Comparison of ENCODE assay signal across 28 cellular contexts in the genomic region with DNA sequence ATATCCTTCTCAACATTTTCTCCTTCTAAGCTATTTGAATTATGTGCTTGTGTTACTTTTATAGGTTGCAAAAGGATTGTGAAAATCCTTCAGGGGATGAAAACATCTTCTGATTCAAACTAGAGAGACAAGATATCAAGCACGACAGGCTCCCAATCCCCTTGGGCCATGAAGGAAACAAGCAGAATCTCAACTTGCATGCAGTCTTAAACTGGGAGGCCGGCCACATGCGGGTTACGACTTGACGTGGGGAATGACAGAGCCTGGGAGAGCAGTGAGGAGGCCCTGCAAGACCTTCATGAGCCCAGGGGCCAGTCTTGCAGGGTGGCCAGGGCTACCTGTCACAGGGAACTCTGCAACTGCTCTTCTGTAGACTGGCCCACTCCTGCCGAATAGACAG.
"Had no signal": no experiment of that assay in that cellular context is flagged by ENCODE, and none has a peak within 500 bp of the region (broad histone marks: within the 10 kb centered on the region; RNA-seq: fewer than 3 reads in every experiment).

No MANE protein-coding gene starts in this region.

- H2AFZ ChIP-seq: neural progenitor cell had no signal

- H3K36me3 Mint-ChIP-seq: mesothelial cell of epicardium; naive B cell; natural killer cell treated with Interleukin-12 subunit alpha and Interleukin-12 subunit beta and Interleukin-15 and Interleukin-18, amount 100 ng/mL, for 72 hours; neural progenitor cell; type B pancreatic cell had no signal

- H3K9me3 ChIP-seq: gastroesophageal sphincter, heart right ventricle, mucosa of descending colon, prostate gland, right atrium auricular region, stomach, thyroid gland had no signal

- H3K27ac Mint-ChIP-seq: effector memory CD8-positive, alpha-beta T cell; mesothelial cell of epicardium; naive B cell; natural killer cell treated with Interleukin-12 subunit alpha and Interleukin-12 subunit beta and Interleukin-15 and Interleukin-18, amount 100 ng/mL, for 72 hours; neural progenitor cell; type B pancreatic cell had no signal

- DNase-seq: cerebellar nuclear complex; cortex of kidney; effector memory CD8-positive, alpha-beta T cell; heart right ventricle; hypothalamus; kidney; mesenchymal stem cell; mucosa of descending colon; naive B cell; stimulated activated CD4-positive, alpha-beta T cell treated with anti-CD3 and anti-CD28 coated beads, Interleukin-12 subunit alpha, Interleukin-12 subunit beta, amount 100 ng/mL, for 4 hours; stimulated activated CD4-positive, alpha-beta T cell treated with anti-CD3 and anti-CD28 coated beads, Interleukin-1b, Interleukin-23, amount 100 ng/mL, for 48 hours; stimulated activated CD4-positive, alpha-beta T cell treated with anti-CD3 and anti-CD28 coated beads, Interleukin-4, amount 100 ng/mL, for 1 hour; stimulated activated CD8-positive, alpha-beta memory T cell treated with anti-CD3 and anti-CD28 coated beads, Interleukin-4, amount 100 ng/mL, for 48 hours; stimulated activated naive CD4-positive, alpha-beta T cell treated with Interleukin-2 at 50 U/mL for 16 hours; stomach; thyroid gland had no signal

- FAIRE-seq: endometrium, kidney had no signal

- H3K4me3 ChIP-seq: gastroesophageal sphincter, heart right ventricle, lung, mucosa of descending colon, neural progenitor cell, prostate gland, right atrium auricular region, smooth muscle cell, stomach, thyroid gland had no signal

- H3K9me3 Mint-ChIP-seq: effector memory CD8-positive, alpha-beta T cell; mesothelial cell of epicardium; naive B cell; natural killer cell treated with Interleukin-12 subunit alpha and Interleukin-12 subunit beta and Interleukin-15 and Interleukin-18, amount 100 ng/mL, for 72 hours; neural progenitor cell; type B pancreatic cell had no signal

- H3K4me1 ChIP-seq: gastroesophageal sphincter, neural progenitor cell, right atrium auricular region, thyroid gland had no signal

- H3K9ac ChIP-seq: neural progenitor cell had no signal

- H3K36me3 ChIP-seq: gastroesophageal sphincter, heart right ventricle, neural progenitor cell, prostate gland, right atrium auricular region, stomach, thyroid gland had no signal

- H3K27ac ChIP-seq: gastroesophageal sphincter, heart right ventricle, neural progenitor cell, prostate gland, right atrium auricular region, stomach, thyroid gland had no signal

- H3K4me3 Mint-ChIP-seq: effector memory CD8-positive, alpha-beta T cell; mesothelial cell of epicardium; naive B cell; natural killer cell treated with Interleukin-12 subunit alpha and Interleukin-12 subunit beta and Interleukin-15 and Interleukin-18, amount 100 ng/mL, for 72 hours; neural progenitor cell; type B pancreatic cell had no signal

- H3K4me1 Mint-ChIP-seq: neural progenitor cell had no signal

- H3K27me3 Mint-ChIP-seq: type B pancreatic cell had no signal

- H3K27me3 ChIP-seq: gastroesophageal sphincter, heart right ventricle, neural progenitor cell, right atrium auricular region, thyroid gland had no signal

- ATAC-seq: effector memory CD8-positive, alpha-beta T cell; gastroesophageal sphincter; heart right ventricle; left lobe of liver; mucosa of descending colon; sciatic nerve had no signal

- H3K4me2 ChIP-seq: neural progenitor cell, smooth muscle cell had no signal
